In the genomic region with DNA sequence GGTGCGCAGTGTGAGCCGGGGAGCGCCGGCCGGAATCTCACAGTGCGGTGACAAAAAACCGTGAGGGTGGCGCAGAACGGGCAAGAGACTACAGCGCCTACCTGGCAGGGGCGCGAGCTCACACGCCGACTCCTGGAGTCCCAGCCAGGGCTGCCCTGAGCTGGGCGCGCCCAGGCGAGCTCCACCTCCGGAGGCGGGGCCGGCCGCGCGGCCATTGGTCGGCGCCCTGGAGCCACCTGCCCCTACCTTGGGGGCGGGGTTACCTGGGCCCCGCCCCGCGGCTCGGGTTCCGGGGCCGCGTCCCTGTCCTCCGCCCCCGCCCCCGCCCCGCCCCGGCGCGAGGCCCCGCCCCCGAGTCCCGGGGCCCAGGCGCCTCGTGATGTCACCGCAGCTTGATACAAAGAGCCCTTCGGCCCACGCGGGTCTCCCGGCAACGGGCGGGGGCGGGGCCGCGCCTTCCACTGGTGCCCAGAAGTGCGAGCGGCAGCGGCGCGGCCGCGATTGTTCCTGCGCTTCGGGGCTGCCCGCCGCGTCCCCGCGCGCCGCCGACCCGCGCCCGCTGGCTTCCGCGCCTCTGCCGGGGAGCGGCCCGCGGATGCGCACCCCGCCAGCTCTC, we compare ENCODE assay signal across 8 cellular contexts.
DNase-seq lines count a peak whose midpoint lies in the region; ATAC-seq, FAIRE-seq and TF ChIP-seq lines count a peak whose summit lies in the region.

No MANE protein-coding gene starts in this region.

- H3K9me3 ChIP-seq in BLaER1 treated with 17β-estradiol and CSF1 and Interleukin-3, amounts not matched to agents 10 nM and 100 nM (replicated peaks in 1 of 11): no peaks in the 10 kb centered on the region
- no peaks in the 10 kb centered on the region for H3K9me3 ChIP-seq in H1 (ENCODE audit: insufficient read depth in 2 of 2, low read depth in 1 of 2, low read length in 1 of 2)

- no peak overlapping the region for H2AFZ ChIP-seq in H1 (ENCODE audit: low read length)

- peak overlapping the region; percentile 88 to 100 (median 98) for H3K4me2 ChIP-seq in BLaER1 treated with 17β-estradiol and CSF1 and Interleukin-3, amounts not matched to agents 10 nM and 100 nM
- peak overlapping the region; percentile 81 to 97 for H3K4me2 ChIP-seq in H1 (ENCODE audit: insufficient read depth in 1 of 2, low read depth in 2 of 2, low read length in 2 of 2)

- TF ChIP-seq POLR2A in H1 (IDR thresholded peaks at IDR 0.05; ENCODE audit: control extremely low read depth in 1 of 2, low read depth in 2 of 2, low read length in 2 of 2): peak; percentile 84 to 91

- H4K20me1 ChIP-seq in BLaER1 treated with 17β-estradiol and CSF1 and Interleukin-3, amounts not matched to agents 10 nM and 100 nM: peaks cover 0 to 47% (median 40%) of the 10 kb centered on the region in 11 experiments; a peak in 18 of 22 replicates
- peaks cover 0 to 15% of the 10 kb centered on the region in 2 experiments for H4K20me1 ChIP-seq in H1 (replicated peaks in 1 of 2; ENCODE audit: control insufficient read depth in 1 of 2, insufficient read depth in 2 of 2, low read length in 2 of 2)

- no peak overlapping the region for H2BK12ac ChIP-seq in H1 (ENCODE audit: low read depth, low read length)

- H2BK20ac ChIP-seq in H1 (ENCODE audit: low read length): no peak overlapping the region

- 1% methylated on average over 15 of the region's 83 CpGs; no CpG with 5 or more reads in 1 of the 2 experiments for WGBS in H1 (ENCODE audit: extremely low coverage in 1 of 2, insufficient coverage in 1 of 2, insufficient read length in 1 of 2, insufficient replicate concordance in 2 of 2, low coverage in 1 of 2, low lambda C conversion rate in 2 of 2, missing lambda C conversion rate in 1 of 2), 2 experiments

- peak; percentile 76 for ATAC-seq in GM19397 (IDR thresholded peaks at IDR 0.05; ENCODE audit: unreplicated experiment)
- peak; percentile 43 for ATAC-seq in HG03558 (IDR thresholded peaks at IDR 0.05; ENCODE audit: extremely low read depth, unreplicated experiment)

- H3K9ac ChIP-seq in BLaER1 treated with 17β-estradiol and CSF1 and Interleukin-3, amounts not matched to agents 10 nM and 100 nM: peak overlapping the region; percentile 77 to 89 (median 81)
- peak overlapping the region; percentile 24 to 91 (median 68); a peak in 6 of 7 replicates for H3K9ac ChIP-seq in H1 (replicated peaks in 1 of 4; ENCODE audit: extremely low read depth in 1 of 4, low read depth in 3 of 4, low read length in 3 of 4)

- TF ChIP-seq EP300 in H1 (IDR thresholded peaks at IDR 0.05; ENCODE audit: borderline replicate concordance in 1 of 2, low read depth in 2 of 2, low read length in 2 of 2): no peak

- peak overlapping the region; percentile 75 for H4K8ac ChIP-seq in H1 (ENCODE audit: extremely low read depth, insufficient read depth, low read length)

- 0 out of 2 replicates have a peak, but pooled peaks cover 9% of the 10 kb centered on the region for H3K79me1 ChIP-seq in H1 (ENCODE audit: low read depth, low read length)

- no peak overlapping the region for H3K56ac ChIP-seq in H1 (replicated peaks; ENCODE audit: insufficient read length, low read depth, low read length)

- H3K27ac ChIP-seq in BLaER1 treated with 17β-estradiol and CSF1 and Interleukin-3, amounts not matched to agents 10 nM and 100 nM: peak overlapping the region in 10 of 11 experiments; percentile 66 to 88 (median 76); a peak in 21 of 22 replicates
- peak overlapping the region; percentile 4; the same call in 1 of the 2 replicates for H3K27ac ChIP-seq in H1 (ENCODE audit: low read depth, low read length)

- CTCF ChIA-PET in H1 (lab: Charles Lee; ENCODE audit: partially characterized antibody): interaction anchor here (0.6 to 3.0 kb wide), 9 partner anchors 10 to 98 kb away, joined by 3 to 9 read pairs (median 5); no protein-coding TSS in a partner anchor

- no peak for FAIRE-seq in H1 (lab: Jason Lieb, UNC)

- peaks cover 18% of the 10 kb centered on the region; the same call in 1 of the 2 replicates for H3K23me2 ChIP-seq in H1 (ENCODE audit: low read depth, low read length)

- no peak overlapping the region for H2BK15ac ChIP-seq in H1 (ENCODE audit: low read length)

- H2AK5ac ChIP-seq in H1 (ENCODE audit: low read depth, low read length): no peak overlapping the region

- POLR2A ChIA-PET in H1 (lab: Charles Lee; ENCODE audit: partially characterized antibody): interaction anchor here (0.7 to 3.6 kb wide), 10 partner anchors 9 to 101 kb away, joined by 3 to 36 read pairs (median 3); no protein-coding TSS in a partner anchor

- no peak overlapping the region for H4K91ac ChIP-seq in H1 (replicated peaks; ENCODE audit: insufficient read length, low read length)

- no peak overlapping the region for H2BK120ac ChIP-seq in H1 (replicated peaks; ENCODE audit: low read depth, low read length)

- no peak overlapping the region for H2BK5ac ChIP-seq in H1 (ENCODE audit: low read depth, low read length)

- peaks cover 0 to 23% (median 0%) of the 10 kb centered on the region in 11 experiments; a peak in 6 of 22 replicates for H3K27me3 ChIP-seq in BLaER1 treated with 17β-estradiol and CSF1 and Interleukin-3, amounts not matched to agents 10 nM and 100 nM
- peaks cover 0 to 5% (median 2%) of the 10 kb centered on the region in 4 experiments; a peak in 1 of 7 replicates for H3K27me3 ChIP-seq in H1 (replicated peaks in 1 of 4; ENCODE audit: control insufficient read depth in 3 of 4, extremely low read depth in 1 of 4, insufficient read depth in 3 of 4, low read length in 3 of 4)

- H3K36me3 ChIP-seq in BLaER1 treated with 17β-estradiol and CSF1 and Interleukin-3, amounts not matched to agents 10 nM and 100 nM: no peaks in the 10 kb centered on the region
- H3K36me3 ChIP-seq in H1 (ENCODE audit: control insufficient read depth in 2 of 4, insufficient read depth in 4 of 4, low read length in 3 of 4): no peaks in the 10 kb centered on the region

- no peak overlapping the region for H3K14ac ChIP-seq in H1 (ENCODE audit: insufficient read length)

- DNase-seq in NCI-H82 (lab: John Stamatoyannopoulos, UW) (peak; percentile 95), H1 (ENCODE audit: low read depth in 1 of 2, low spot score in 2 of 2) (peak; percentile 86), middle frontal gyrus (ENCODE audit: extremely low spot score, low spot score) (peak; percentile 73)
- peak; percentile 72 to 86 (median 74) for DNase-seq in activated CD8-positive, alpha-beta memory T cell treated with anti-CD3 and anti-CD28 coated beads for 48 hours (ENCODE audit: low read depth in 2 of 3, low spot score in 2 of 3)
- peak; percentile 89 to 91 for DNase-seq in stimulated activated CD8-positive, alpha-beta memory T cell treated with anti-CD3 and anti-CD28 coated beads, Interleukin-15, amount 100 ng/mL, for 48 hours (ENCODE audit: low read depth in 2 of 2)

- peak in 1 of 2 experiments; percentile 9; a peak in 1 of 4 replicates for TF ChIP-seq RAD21 in H1 (IDR thresholded peaks at IDR 0.05 in 1 of 2, conservative IDR thresholded peaks at IDR 0.05 in 1 of 2; ENCODE audit: low read depth in 2 of 2, low read length in 2 of 2)

- H3K4me3 ChIP-seq in BLaER1 treated with 17β-estradiol and CSF1 and Interleukin-3, amounts not matched to agents 10 nM and 100 nM: peak overlapping the region; percentile 83 to 94 (median 88)
- peak overlapping the region; percentile 70 to 82 (median 72) for H3K4me3 ChIP-seq in H1 (ENCODE audit: extremely low read depth in 1 of 4, insufficient read depth in 2 of 4, low read depth in 3 of 4, low read length in 4 of 4)

- H3K23ac ChIP-seq in H1 (ENCODE audit: insufficient read length): no peak overlapping the region

- no peak for TF ChIP-seq CTCF in H1 (IDR thresholded peaks at IDR 0.05; ENCODE audit: control extremely low read depth in 1 of 3, insufficient read depth in 1 of 3, low read depth in 1 of 3, low read length in 3 of 3)

- no peak overlapping the region; the same call in 1 of the 2 replicates for H3K18ac ChIP-seq in H1 (ENCODE audit: extremely low read depth, low read length)

- no peak overlapping the region for H4K5ac ChIP-seq in H1 (ENCODE audit: insufficient read length, low read depth, low read length)

- H3K4me1 ChIP-seq in BLaER1 treated with 17β-estradiol and CSF1 and Interleukin-3, amounts not matched to agents 10 nM and 100 nM: peaks cover 39 to 55% (median 52%) of the 10 kb centered on the region in 10 experiments
- peaks cover 7 to 35% (median 25%) of the 10 kb centered on the region in 4 experiments for H3K4me1 ChIP-seq in H1 (replicated peaks in 1 of 4; ENCODE audit: control insufficient read depth in 3 of 4, insufficient read depth in 4 of 4, low read length in 3 of 4)

- peaks cover 0 to 25% of the 10 kb centered on the region in 2 experiments; a peak in 2 of 4 replicates for H3K79me2 ChIP-seq in H1 (ENCODE audit: control insufficient read depth in 1 of 2, insufficient read depth in 2 of 2, low read length in 2 of 2)

- H3K4ac ChIP-seq in H1 (replicated peaks; ENCODE audit: insufficient read length, low read depth, low read length): no peak overlapping the region

TF ChIP-seq in H1, 55 proteins besides CTCF, POLR2A, EP300 and RAD21 (continues in another document):
- TF ChIP-seq CTBP2 (IDR thresholded peaks at IDR 0.05; ENCODE audit: borderline replicate concordance, insufficient read depth, insufficient read length, low read length): no peak
- peak; percentile 80 for TF ChIP-seq TBP (IDR thresholded peaks at IDR 0.05; ENCODE audit: low read depth, low read length)
- peak; percentile 49; the same call in 1 of the 2 replicates for TF ChIP-seq PHF8 (conservative IDR thresholded peaks at IDR 0.05; ENCODE audit: low read depth, low read length)
- peak; percentile 90 for TF ChIP-seq TAF1 (IDR thresholded peaks at IDR 0.05; ENCODE audit: low read depth, low read length)
- TF ChIP-seq MAX (IDR thresholded peaks at IDR 0.05): peak; percentile 52
- TF ChIP-seq TCF12 (IDR thresholded peaks at IDR 0.05; ENCODE audit: low read depth, low read length): no peak
- TF ChIP-seq TEAD4 (IDR thresholded peaks at IDR 0.05; ENCODE audit: low read depth, low read length): 0 out of 2 replicates have a peak, but pooled peaks have one; percentile 11
- TF ChIP-seq TAF7 (optimal IDR thresholded peaks at IDR 0.05; ENCODE audit: borderline replicate concordance, low read depth, low read length): peak; percentile 51
- TF ChIP-seq, protein P1, sequence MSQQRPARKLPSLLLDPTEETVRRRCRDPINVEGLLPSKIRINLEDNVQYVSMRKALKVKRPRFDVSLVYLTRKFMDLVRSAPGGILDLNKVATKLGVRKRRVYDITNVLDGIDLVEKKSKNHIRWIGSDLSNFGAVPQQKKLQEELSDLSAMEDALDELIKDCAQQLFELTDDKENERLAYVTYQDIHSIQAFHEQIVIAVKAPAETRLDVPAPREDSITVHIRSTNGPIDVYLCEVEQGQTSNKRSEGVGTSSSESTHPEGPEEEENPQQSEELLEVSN (IDR thresholded peaks at IDR 0.05): no peak
- TF ChIP-seq EGR1 (IDR thresholded peaks at IDR 0.05; ENCODE audit: borderline replicate concordance, low read depth, low read length): 0 out of 2 replicates have a peak, but pooled peaks have one; percentile 33
- TF ChIP-seq SP1 (IDR thresholded peaks at IDR 0.05; ENCODE audit: low read depth, low read length): 0 out of 2 replicates have a peak, but pooled peaks have one; percentile 65

Comparison
In these comparisons a context has a peak if more than half of its experiments do, and no peak if none do; other contexts are left out.
1. Peak in every context shown above with its lines: DNase-seq, ATAC-seq, H3K4me3 ChIP-seq and H3K27ac ChIP-seq.